Comparison of ENCODE assay signal across 26 cellular contexts in the genomic region with DNA sequence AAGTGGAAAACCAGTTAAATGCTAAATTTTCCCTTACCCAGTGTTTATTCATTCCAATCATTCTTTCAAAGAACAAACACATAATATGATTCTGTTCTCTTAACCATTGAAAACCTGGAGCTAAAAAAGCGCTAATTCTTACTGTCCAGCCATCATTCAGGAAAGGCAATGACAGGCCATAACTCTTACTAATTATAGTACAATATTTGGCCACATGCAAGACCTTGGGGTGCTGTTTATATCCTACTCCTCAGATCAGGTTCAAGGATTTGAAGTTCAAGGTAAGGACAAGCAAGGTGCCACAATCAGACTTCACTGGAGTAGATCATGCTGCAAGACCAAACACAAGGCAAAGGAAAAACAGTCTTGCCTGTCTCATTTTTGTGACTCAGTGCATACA.
"Had no signal": no experiment of that assay in that cellular context is flagged by ENCODE, and none has a peak within 500 bp of the region (broad histone marks: within the 10 kb centered on the region; RNA-seq: fewer than 3 reads in every experiment).

No MANE protein-coding gene starts in this region.

- H3K4me3 ChIP-seq: breast epithelium, heart right ventricle, prostate gland, skin epidermis, tibial artery had no signal

- H3K27ac Mint-ChIP-seq: activated naive CD8-positive, alpha-beta T cell treated with anti-CD3 and anti-CD28 coated beads for 36 hours; activated T-helper 2 cell treated with anti-CD3 and anti-CD28 coated beads, Interferon-gamma antibody, Interleukin-2, Interleukin-4, amounts not matched to agents 10 μg/mL and 5 μg/mL and 100 μg/mL, durations not matched to agents 14 hours and 24 hours and 36 hours; endodermal cell; natural killer cell; stimulated activated effector memory CD8-positive, alpha-beta T cell treated with anti-CD3 and anti-CD28 coated beads, Interleukin-12 subunit alpha, Interleukin-12 subunit beta, amount 100 ng/mL, for 72 hours; stimulated activated naive CD8-positive, alpha-beta T cell treated with anti-CD3 and anti-CD28 coated beads, Interleukin-15, amount 100 ng/mL, for 72 hours; WTC11 had no signal

- H3K9me3 ChIP-seq: breast epithelium, prostate gland had no signal

- H3K36me3 Mint-ChIP-seq: activated naive CD8-positive, alpha-beta T cell treated with anti-CD3 and anti-CD28 coated beads for 36 hours; natural killer cell; stimulated activated effector memory CD8-positive, alpha-beta T cell treated with anti-CD3 and anti-CD28 coated beads, Interleukin-12 subunit alpha, Interleukin-12 subunit beta, amount 100 ng/mL, for 72 hours; WTC11 had no signal

- H3K4me1 Mint-ChIP-seq: central memory CD8-positive, alpha-beta T cell; natural killer cell; stimulated activated effector memory CD8-positive, alpha-beta T cell treated with anti-CD3 and anti-CD28 coated beads, Interleukin-12 subunit alpha, Interleukin-12 subunit beta, amount 100 ng/mL, for 72 hours; stimulated activated naive CD8-positive, alpha-beta T cell treated with anti-CD3 and anti-CD28 coated beads, Interleukin-15, amount 100 ng/mL, for 72 hours had no signal

- H3K27me3 ChIP-seq: breast epithelium, heart right ventricle, tibial artery had no signal

- ATAC-seq: activated T-cell treated with anti-CD3 and anti-CD28 coated beads, Interleukin-2, amount 50 U/mL, for 4 hours; heart right ventricle; left lobe of liver; natural killer cell; right cardiac atrium; stimulated activated effector memory CD8-positive, alpha-beta T cell treated with anti-CD3 and anti-CD28 coated beads, Interleukin-12 subunit alpha, Interleukin-12 subunit beta, amount 100 ng/mL, for 72 hours; stimulated activated naive CD8-positive, alpha-beta T cell treated with anti-CD3 and anti-CD28 coated beads, Interleukin-15, amount 100 ng/mL, for 72 hours; WTC11 had no signal

- H3K27ac ChIP-seq: breast epithelium, heart right ventricle, prostate gland, skin epidermis, tibial artery had no signal

- H3K4me3 Mint-ChIP-seq: activated naive CD8-positive, alpha-beta T cell treated with anti-CD3 and anti-CD28 coated beads for 36 hours; activated T-cell treated with anti-CD3 and anti-CD28 coated beads, Interleukin-2, amount 50 U/mL, for 4 hours; central memory CD8-positive, alpha-beta T cell; endodermal cell; natural killer cell; stimulated activated effector memory CD8-positive, alpha-beta T cell treated with anti-CD3 and anti-CD28 coated beads, Interleukin-12 subunit alpha, Interleukin-12 subunit beta, amount 100 ng/mL, for 72 hours; stimulated activated naive CD8-positive, alpha-beta T cell treated with anti-CD3 and anti-CD28 coated beads, Interleukin-15, amount 100 ng/mL, for 72 hours; WTC11 had no signal

- H3K4me1 ChIP-seq: breast epithelium, tibial artery had no signal

- DNase-seq: activated CD4-positive, alpha-beta T cell treated with anti-CD3 and anti-CD28 coated beads, Interleukin-2, amount 50 U/mL, for 4 hours; activated CD8-positive, alpha-beta memory T cell treated with anti-CD3 and anti-CD28 coated beads for 24 hours; activated CD8-positive, alpha-beta memory T cell treated with anti-CD3 and anti-CD28 coated beads, Interleukin-2, amount 50 U/mL, for 4 hours; activated naive CD4-positive, alpha-beta T cell; activated naive CD8-positive, alpha-beta T cell treated with anti-CD3 and anti-CD28 coated beads for 36 hours; activated T-cell treated with anti-CD3 and anti-CD28 coated beads, Interleukin-2, amount 50 U/mL, for 4 hours; cortex of kidney; endodermal cell; erythroblast; heart right ventricle; kidney; midbrain; natural killer cell; right cardiac atrium; stimulated activated CD4-positive, alpha-beta T cell treated with anti-CD3 and anti-CD28 coated beads, Interleukin-2, amount 100 ng/mL, for 24 hours; stimulated activated naive CD8-positive, alpha-beta T cell treated with anti-CD3 and anti-CD28 coated beads, Interleukin-15, amount 100 ng/mL, for 72 hours; T-helper 9 cell; tibial artery had no signal

- H3K27me3 Mint-ChIP-seq: activated naive CD8-positive, alpha-beta T cell treated with anti-CD3 and anti-CD28 coated beads for 36 hours; central memory CD8-positive, alpha-beta T cell; stimulated activated naive CD8-positive, alpha-beta T cell treated with anti-CD3 and anti-CD28 coated beads, Interleukin-15, amount 100 ng/mL, for 72 hours had no signal

- H3K9me3 Mint-ChIP-seq: activated naive CD8-positive, alpha-beta T cell treated with anti-CD3 and anti-CD28 coated beads for 36 hours; activated T-cell treated with anti-CD3 and anti-CD28 coated beads, Interleukin-2, amount 50 U/mL, for 4 hours; activated T-helper 2 cell treated with anti-CD3 and anti-CD28 coated beads, Interferon-gamma antibody, Interleukin-2, Interleukin-4, amounts not matched to agents 10 μg/mL and 5 μg/mL and 100 μg/mL, durations not matched to agents 14 hours and 24 hours and 36 hours; central memory CD8-positive, alpha-beta T cell; endodermal cell; stimulated activated effector memory CD8-positive, alpha-beta T cell treated with anti-CD3 and anti-CD28 coated beads, Interleukin-12 subunit alpha, Interleukin-12 subunit beta, amount 100 ng/mL, for 72 hours; stimulated activated naive CD8-positive, alpha-beta T cell treated with anti-CD3 and anti-CD28 coated beads, Interleukin-15, amount 100 ng/mL, for 72 hours; WTC11 had no signal

- H3K36me3 ChIP-seq: breast epithelium, heart right ventricle, prostate gland, tibial artery had no signal
